ENCODE assay signal across 9 cellular contexts in genomic region chr5:138998521-138998920, GRCh38.
"Had no signal": no experiment of that assay in that cellular context is flagged by ENCODE, and none has a peak within 500 bp of the region (broad histone marks: within the 10 kb centered on the region; RNA-seq: fewer than 3 reads in every experiment).

No MANE protein-coding gene starts in this region.

- H2AFZ ChIP-seq: GM23338 had no signal

- H3K4me1 ChIP-seq: HAP-1 had no signal

- H3K4me3 ChIP-seq: GM23338, HAP-1 had no signal

- ATAC-seq: GM23338, HCT116, HepG2 had no signal

- H3K4me2 ChIP-seq: GM23338 had no signal

- H3K36me3 ChIP-seq: HAP-1 had no signal

- H3K27me3 Mint-ChIP-seq: IgD-negative memory B cell had no signal

- DNase-seq: H7, HFFc6, KBM-7 had no signal

- H3K27ac ChIP-seq: HL-60 had no signal

- H3K27ac Mint-ChIP-seq: GM23338, HFFc6, IgD-negative memory B cell had no signal

- H3K9me3 Mint-ChIP-seq: HFFc6 had no signal

- H3K4me3 Mint-ChIP-seq: GM23338, HFFc6, IgD-negative memory B cell had no signal

- H3K9me3 ChIP-seq: HAP-1 had no signal

- H3K4me1 Mint-ChIP-seq: GM23338, IgD-negative memory B cell had no signal
